In the genomic region with DNA sequence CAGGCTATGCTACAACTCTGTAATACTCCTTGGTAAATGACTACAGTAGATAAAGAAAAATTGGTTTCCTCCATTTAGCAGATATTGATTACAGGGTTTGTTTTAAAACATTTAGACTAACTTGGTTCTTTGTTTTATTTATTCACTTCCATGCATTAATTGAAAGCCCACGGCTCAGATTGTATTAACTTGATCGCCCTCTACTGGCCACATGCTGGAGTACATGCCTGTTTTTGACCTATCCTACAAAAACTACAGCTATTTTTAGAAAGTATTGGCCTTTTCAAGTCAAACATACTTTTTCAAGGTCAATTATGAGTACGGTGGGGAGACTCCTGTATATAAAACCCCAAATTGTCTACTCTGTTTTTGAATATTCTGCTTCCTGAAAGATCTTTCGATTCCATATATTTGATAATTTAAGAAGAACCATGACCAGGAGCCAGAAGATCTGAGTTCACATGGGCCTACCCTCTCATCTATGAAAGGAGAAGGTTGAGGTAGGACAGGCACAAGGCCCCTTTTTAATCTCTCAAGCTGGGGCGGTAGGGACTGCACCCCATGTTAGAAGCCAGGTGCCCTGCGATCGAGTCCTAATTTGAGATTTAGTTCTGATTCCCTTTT, we compare ENCODE assay signal across 8 cellular contexts. TPM values are rescaled to one million over a fixed set of nuclear protein-coding genes. Genes with fewer than 3 reads are reported as not detected.
A peak's percentile ranks its signal among the peaks of the same experiment; 100 is the strongest.
DNase-seq lines count a peak whose midpoint lies in the region; ATAC-seq and TF ChIP-seq lines count a peak whose summit lies in the region.

No MANE protein-coding gene starts in this region.

- no peaks in the 10 kb centered on the region for H3K4me1 ChIP-seq in Peyer's patch
- no peaks in the 10 kb centered on the region for H3K4me1 ChIP-seq in body of pancreas

- TF ChIP-seq POLR2A in Peyer's patch (IDR thresholded peaks at IDR 0.05) (no peak), body of pancreas (IDR thresholded peaks at IDR 0.05) (no peak)

- TF ChIP-seq CTCF in Peyer's patch (IDR thresholded peaks at IDR 0.05), result peak in 5 of 6 experiments; percentile 34 to 63 (median 61)
- peak; percentile 38 to 81 (median 73) for TF ChIP-seq CTCF in body of pancreas (IDR thresholded peaks at IDR 0.05)

- H3K27ac ChIP-seq in Peyer's patch (no peak overlapping the region), body of pancreas (no peak overlapping the region)

- H3K36me3 ChIP-seq in Peyer's patch (no peaks in the 10 kb centered on the region), body of pancreas (replicated peaks in 1 of 2; ENCODE audit: insufficient read depth in 1 of 2, low read depth in 2 of 2) (no peaks in the 10 kb centered on the region)

- intact Hi-C loops in body of pancreas (cut with DNase I), result loop anchor here (5.0 kb wide), 1 partner anchor 344 kb away; no protein-coding TSS in a partner anchor

- no peaks in the 10 kb centered on the region for H3K9me3 ChIP-seq in Peyer's patch
- H3K9me3 ChIP-seq in body of pancreas, result no peaks in the 10 kb centered on the region

- DNase-seq in activated T-cell treated with anti-CD3 and anti-CD28 coated beads for 1 hour (ENCODE audit: low read depth) (peak; percentile 8), Peyer's patch (peak in 1 of 3 donors; percentile 58), body of pancreas (peak; percentile 46 to 73 (median 52)), left lobe of liver (ENCODE audit: low spot score) (no peak)
- DNase-seq in activated T-cell treated with anti-CD3 and anti-CD28 coated beads, Interleukin-2, amount 50 U/mL, for 1 hour, result no peak
- peak; percentile 1 for DNase-seq in stimulated activated CD8-positive, alpha-beta memory T cell treated with anti-CD3 and anti-CD28 coated beads, Interleukin-7, amount 100 ng/mL, for 24 hours (ENCODE audit: low read depth)

- H3K4me3 ChIP-seq in Peyer's patch (no peak overlapping the region), body of pancreas (no peak overlapping the region)

- H3K27me3 ChIP-seq in Peyer's patch (no peaks in the 10 kb centered on the region), body of pancreas (no peaks in the 10 kb centered on the region)

- ATAC-seq in HG03378 (IDR thresholded peaks at IDR 0.05; ENCODE audit: unreplicated experiment) (peak; percentile 61), body of pancreas (no peak), left lobe of liver (peak; percentile 83), HG03139 (IDR thresholded peaks at IDR 0.05; ENCODE audit: unreplicated experiment) (no peak)

- WGBS in body of pancreas, 2 donors, result 32 to 34% methylated on average over 7 of the region's 7 CpGs

RNA-seq across cellular contexts. Expression of a gene that starts 51.8 kb away (rescaled TPM):
- 1 to 10 TPM in 2 of 4 donors, not detected in 2; 1.4 to 1.7 TPM for total RNA-seq in Peyer's patch
- total RNA-seq in body of pancreas, result under 1 TPM in 1 of 2 donors, not detected in 1; 0.26 TPM
- not detected for total RNA-seq in left lobe of liver

Comparison
In these comparisons a context has a peak if more than half of its experiments do, and no peak if none do; other contexts are left out.
1. DNase-seq: peak in activated T-cell treated with anti-CD3 and anti-CD28 coated beads for 1 hour (single experiment), body of pancreas (4 of 4) and stimulated activated CD8-positive, alpha-beta memory T cell treated with anti-CD3 and anti-CD28 coated beads, Interleukin-7, amount 100 ng/mL, for 24 hours (single experiment); none in activated T-cell treated with anti-CD3 and anti-CD28 coated beads, Interleukin-2, amount 50 U/mL, for 1 hour (single experiment) and left lobe of liver (single experiment).
2. ATAC-seq: peak in HG03378 (single experiment) and left lobe of liver (single experiment); none in body of pancreas (single experiment) and HG03139 (single experiment).